ENCODE assay signal across 7 cellular contexts in the genomic region with DNA sequence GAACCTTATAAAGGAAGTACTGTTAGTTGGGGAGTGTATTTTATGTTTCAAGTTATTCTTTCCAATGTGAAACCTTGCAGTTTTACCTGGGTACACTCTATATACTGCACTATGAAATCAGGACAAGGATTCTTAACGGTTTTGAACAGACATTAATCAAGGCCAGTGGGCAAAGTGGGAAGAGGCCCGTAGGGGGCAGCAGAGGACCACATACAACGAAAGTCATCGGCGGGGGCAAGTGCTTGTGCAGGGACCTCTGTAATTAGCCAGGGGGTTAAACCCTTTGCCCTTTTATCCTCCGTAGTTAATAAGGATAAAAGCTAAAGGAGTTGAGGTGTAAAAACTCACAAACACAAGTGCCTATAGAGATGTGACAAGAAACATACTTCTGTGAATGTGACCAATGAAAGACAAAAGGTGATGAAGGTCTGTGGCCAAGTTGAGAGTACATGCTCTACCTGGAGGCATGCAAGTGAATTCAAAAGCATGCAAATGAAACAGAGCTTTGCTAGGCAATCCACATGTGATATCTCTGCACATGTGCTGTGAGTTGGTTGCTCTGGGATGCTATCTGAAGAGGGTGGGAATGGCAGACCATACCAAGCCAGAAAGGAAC.
DNase-seq lines count a peak whose midpoint lies in the region; ATAC-seq, FAIRE-seq and TF ChIP-seq lines count a peak whose summit lies in the region.

No MANE protein-coding gene starts in this region.

- H3K9me3 ChIP-seq in body of pancreas, result no peaks in the 10 kb centered on the region

- no peak overlapping the region for H3K4me3 ChIP-seq in body of pancreas

- DNase-seq in GM12891 (ENCODE audit: insufficient read length, low spot score) (peak; percentile 4), H4 (ENCODE audit: low spot score) (peak; percentile 9), Kasumi-1 (lab: John Stamatoyannopoulos, UW) (peak; percentile 63 to 79), T-helper 2 cell (peak in 4 of 5 experiments; percentile 4 to 55 (median 14)), body of pancreas (peak; percentile 70 to 87 (median 76)), islet precursor cell (peak; percentile 84)
- DNase-seq in stimulated activated CD4-positive, alpha-beta T cell treated with anti-CD3 and anti-CD28 coated beads, Interleukin-2, amount 100 ng/mL, for 24 hours, result peak; percentile 63 to 72

- no peaks in the 10 kb centered on the region for H3K36me3 ChIP-seq in body of pancreas (replicated peaks in 1 of 2; ENCODE audit: insufficient read depth in 1 of 2, low read depth in 2 of 2)

- intact Hi-C loops in body of pancreas (cut with DNase I), result no loop called here

- no peaks in the 10 kb centered on the region for H3K27me3 ChIP-seq in body of pancreas

- TF ChIP-seq POLR2A in GM12891 (IDR thresholded peaks at IDR 0.05; ENCODE audit: low read depth, low read length) (no peak), body of pancreas (IDR thresholded peaks at IDR 0.05) (no peak)

- no peak overlapping the region for H3K27ac ChIP-seq in body of pancreas

- H3K4me1 ChIP-seq in body of pancreas, result no peaks in the 10 kb centered on the region

- peak; percentile 81 for ATAC-seq in body of pancreas

- peak; percentile 74 to 81 (median 79) for TF ChIP-seq CTCF in body of pancreas (IDR thresholded peaks at IDR 0.05)

- FAIRE-seq in GM12891 (lab: Jason Lieb, UNC), result peak; percentile 72

- 11 to 13% methylated on average over 6 of the region's 6 CpGs for WGBS in body of pancreas, 2 donors

TF ChIP-seq in GM12891, 5 proteins besides CTCF, POLR2A, EP300 and RAD21:
- TF ChIP-seq SPI1 (IDR thresholded peaks at IDR 0.05; ENCODE audit: low read depth, low read length) (no peak), POU2F2 (IDR thresholded peaks at IDR 0.05; ENCODE audit: low read depth, low read length) (no peak), TAF1 (IDR thresholded peaks at IDR 0.05; ENCODE audit: low read depth, low read length) (no peak), PAX5 (IDR thresholded peaks at IDR 0.05; ENCODE audit: insufficient read depth, low read length, severe bottlenecking) (no peak), POLR2AphosphoS5 (IDR thresholded peaks at IDR 0.05; ENCODE audit: low read depth, low read length) (no peak)

Comparison
In these comparisons a context has a peak if more than half of its experiments do, and no peak if none do; other contexts are left out.
1. DNase-seq: peak in every context shown above with its lines; median percentile 84 in islet precursor cell; 76 in body of pancreas; 71 in Kasumi-1; 68 in stimulated activated CD4-positive, alpha-beta T cell treated with anti-CD3 and anti-CD28 coated beads, Interleukin-2, amount 100 ng/mL, for 24 hours; 14 in T-helper 2 cell; 9 in H4; 4 in GM12891.